14 cellular contexts compared by ENCODE assay signal in genomic region chr6:52364480-52365166, GRCh38. TPM values are rescaled to one million over a fixed set of nuclear protein-coding genes. Genes with fewer than 3 reads are reported as not detected.
DNase-seq lines count a peak whose midpoint lies in the region; TF ChIP-seq lines count a peak whose summit lies in the region.
"Had no signal": no experiment of that assay in that cellular context is flagged by ENCODE, and none has a peak within 500 bp of the region (broad histone marks: within the 10 kb centered on the region; RNA-seq: fewer than 3 reads in every experiment).

No MANE protein-coding gene starts in this region.

- H3K9me3 Mint-ChIP-seq in activated naive CD4-positive, alpha-beta T cell treated with anti-CD3 and anti-CD28 coated beads, Interleukin-2, amount 50 U/mL, for 24 hours = no peaks in the 10 kb centered on the region
- H3K9me3 Mint-ChIP-seq in activated T-helper 2 cell treated with anti-CD3 and anti-CD28 coated beads, Interferon-gamma antibody, Interleukin-2, Interleukin-4, amounts not matched to agents 10 μg/mL and 5 μg/mL and 100 μg/mL, durations not matched to agents 14 hours and 24 hours and 36 hours = no peaks in the 10 kb centered on the region
- H3K9me3 Mint-ChIP-seq in immature natural killer cell = no peaks in the 10 kb centered on the region

- no peak for DNase-seq in activated naive CD4-positive, alpha-beta T cell treated with Interleukin-2 at 50 U/mL for 16 hours
- DNase-seq in activated T-helper 2 cell treated with anti-CD3 and anti-CD28 coated beads, Interferon-gamma antibody, Interleukin-2, Interleukin-4, amounts not matched to agents 10 μg/mL and 5 μg/mL and 100 μg/mL, durations not matched to agents 14 hours and 24 hours and 36 hours (ENCODE audit: low spot score) = no peak
- DNase-seq in inferior parietal cortex (ENCODE audit: extremely low spot score) = peak; percentile 61
- DNase-seq in superior temporal gyrus (ENCODE audit: extremely low spot score) = peak; percentile 81
- no peak for DNase-seq in RKO (ENCODE audit: low spot score)
- no peak for DNase-seq in immature natural killer cell
- no peak for DNase-seq in HEK293T (ENCODE audit: extremely low spot score)
- DNase-seq: ACHN; body of pancreas; NCI-H2081; NCI-H748 treated with DMSO at 0.1 percent for 48 hours; stimulated activated CD4-positive, alpha-beta T cell treated with anti-CD3 and anti-CD28 coated beads, Interleukin-1b, Interleukin-23, amount 100 ng/mL, for 48 hours; transverse colon had no signal

- H3K27ac Mint-ChIP-seq in activated naive CD4-positive, alpha-beta T cell treated with anti-CD3 and anti-CD28 coated beads, Interleukin-2, amount 50 U/mL, for 24 hours = peak overlapping the region; percentile 74
- H3K27ac Mint-ChIP-seq in activated T-helper 2 cell treated with anti-CD3 and anti-CD28 coated beads, Interferon-gamma antibody, Interleukin-2, Interleukin-4, amounts not matched to agents 10 μg/mL and 5 μg/mL and 100 μg/mL, durations not matched to agents 14 hours and 24 hours and 36 hours = no peak overlapping the region
- no peak overlapping the region for H3K27ac Mint-ChIP-seq in immature natural killer cell

- peaks cover 10% of the 10 kb centered on the region for H3K36me3 Mint-ChIP-seq in activated naive CD4-positive, alpha-beta T cell treated with anti-CD3 and anti-CD28 coated beads, Interleukin-2, amount 50 U/mL, for 24 hours
- H3K36me3 Mint-ChIP-seq in activated T-helper 2 cell treated with anti-CD3 and anti-CD28 coated beads, Interferon-gamma antibody, Interleukin-2, Interleukin-4, amounts not matched to agents 10 μg/mL and 5 μg/mL and 100 μg/mL, durations not matched to agents 14 hours and 24 hours and 36 hours (ENCODE audit: low read depth) = peaks cover 37% of the 10 kb centered on the region
- peaks cover 9 to 12% (median 10%) of the 10 kb centered on the region in 3 donors for H3K36me3 Mint-ChIP-seq in immature natural killer cell

- no peaks in the 10 kb centered on the region for H3K27me3 Mint-ChIP-seq in activated naive CD4-positive, alpha-beta T cell treated with anti-CD3 and anti-CD28 coated beads, Interleukin-2, amount 50 U/mL, for 24 hours
- H3K27me3 Mint-ChIP-seq in activated T-helper 2 cell treated with anti-CD3 and anti-CD28 coated beads, Interferon-gamma antibody, Interleukin-2, Interleukin-4, amounts not matched to agents 10 μg/mL and 5 μg/mL and 100 μg/mL, durations not matched to agents 14 hours and 24 hours and 36 hours (ENCODE audit: low read depth) = no peaks in the 10 kb centered on the region
- peaks cover 5 to 14% (median 9%) of the 10 kb centered on the region in 3 donors for H3K27me3 Mint-ChIP-seq in immature natural killer cell (ENCODE audit: low read depth in 3 of 3)

- peaks cover 71% of the 10 kb centered on the region for H3K4me1 Mint-ChIP-seq in activated naive CD4-positive, alpha-beta T cell treated with anti-CD3 and anti-CD28 coated beads, Interleukin-2, amount 50 U/mL, for 24 hours
- H3K4me1 Mint-ChIP-seq in activated T-helper 2 cell treated with anti-CD3 and anti-CD28 coated beads, Interferon-gamma antibody, Interleukin-2, Interleukin-4, amounts not matched to agents 10 μg/mL and 5 μg/mL and 100 μg/mL, durations not matched to agents 14 hours and 24 hours and 36 hours (ENCODE audit: low read depth) = peaks cover 32% of the 10 kb centered on the region
- H3K4me1 Mint-ChIP-seq in immature natural killer cell = peaks cover 28 to 39% of the 10 kb centered on the region in 2 donors

- POLR2A ChIA-PET in HEK293T (lab: Yijun Ruan, JAX) = interaction anchor here (1.2 to 5.4 kb wide), 2 partner anchors 12 to 81 kb away, joined by 3 to 69 read pairs; partner anchors contain the start of gene MCM3

- CTCF ChIA-PET in HEK293T (lab: Yijun Ruan, JAX) = no interaction called here

- H3K4me3 Mint-ChIP-seq in activated naive CD4-positive, alpha-beta T cell treated with anti-CD3 and anti-CD28 coated beads, Interleukin-2, amount 50 U/mL, for 24 hours = peak overlapping the region; percentile 95
- peak overlapping the region; percentile 59 for H3K4me3 Mint-ChIP-seq in activated T-helper 2 cell treated with anti-CD3 and anti-CD28 coated beads, Interferon-gamma antibody, Interleukin-2, Interleukin-4, amounts not matched to agents 10 μg/mL and 5 μg/mL and 100 μg/mL, durations not matched to agents 14 hours and 24 hours and 36 hours (ENCODE audit: low read depth)
- H3K4me3 Mint-ChIP-seq in immature natural killer cell = peak overlapping the region in 1 of 5 donors; percentile 23

- intact Hi-C loops in activated T-helper 2 cell treated with anti-CD3 and anti-CD28 coated beads, Interferon-gamma antibody, Interleukin-2, Interleukin-4, amounts not matched to agents 10 μg/mL and 5 μg/mL and 100 μg/mL, durations not matched to agents 14 hours and 24 hours and 36 hours (cut with micrococcal nuclease) = loop anchor here (5.0 kb wide), 1 partner anchor 57 kb away; no protein-coding TSS in a partner anchor

TF ChIP-seq in HEK293T, 16 proteins besides CTCF, POLR2A, EP300 and RAD21:
- TF ChIP-seq TARDBP (IDR thresholded peaks at IDR 0.05) (no peak), L3MBTL2 (conservative IDR thresholded peaks at IDR 0.05) (no peak), ARNT (IDR thresholded peaks at IDR 0.05) (no peak)

RNA-seq across cellular contexts. Expression of gene PAQR8, which starts 2.7 kb away (rescaled TPM):
- 6.8 and 8.8 TPM in 2 replicates for total RNA-seq in activated T-helper 2 cell treated with anti-CD3 and anti-CD28 coated beads, Interferon-gamma antibody, Interleukin-2, Interleukin-4, amounts not matched to agents 10 μg/mL and 5 μg/mL and 100 μg/mL, durations not matched to agents 14 hours and 24 hours and 36 hours
- polyA plus RNA-seq in immature natural killer cell = 1 to 10 TPM; 2.9 to 6.5 (median 6.2) TPM

RNA-seq across cellular contexts. Expression of gene EFHC1, which starts 55.5 kb away (rescaled TPM):
- total RNA-seq in activated T-helper 2 cell treated with anti-CD3 and anti-CD28 coated beads, Interferon-gamma antibody, Interleukin-2, Interleukin-4, amounts not matched to agents 10 μg/mL and 5 μg/mL and 100 μg/mL, durations not matched to agents 14 hours and 24 hours and 36 hours = 0.67 and 1.6 TPM in 2 replicates
- 1 to 10 TPM; 3.9 to 6.6 (median 5.0) TPM for polyA plus RNA-seq in immature natural killer cell

Comparison
In these comparisons a context has a peak if more than half of its experiments do, and no peak if none do; other contexts are left out.
1. DNase-seq: peak in inferior parietal cortex (single experiment) and superior temporal gyrus (single experiment); none in activated naive CD4-positive, alpha-beta T cell treated with Interleukin-2 at 50 U/mL for 16 hours (single experiment), activated T-helper 2 cell treated with anti-CD3 and anti-CD28 coated beads, Interferon-gamma antibody, Interleukin-2, Interleukin-4, amounts not matched to agents 10 μg/mL and 5 μg/mL and 100 μg/mL, durations not matched to agents 14 hours and 24 hours and 36 hours (single experiment), RKO (single experiment), immature natural killer cell (0 of 3) and HEK293T (single experiment).